ENCODE assay signal across 8 cellular contexts in genomic region chr3:122794779-122795673, GRCh38. TPM values are rescaled to one million over a fixed set of nuclear protein-coding genes. Genes with fewer than 3 reads are reported as not detected.
DNase-seq lines count a peak whose midpoint lies in the region; ATAC-seq and TF ChIP-seq lines count a peak whose summit lies in the region.

A gene with protein sequence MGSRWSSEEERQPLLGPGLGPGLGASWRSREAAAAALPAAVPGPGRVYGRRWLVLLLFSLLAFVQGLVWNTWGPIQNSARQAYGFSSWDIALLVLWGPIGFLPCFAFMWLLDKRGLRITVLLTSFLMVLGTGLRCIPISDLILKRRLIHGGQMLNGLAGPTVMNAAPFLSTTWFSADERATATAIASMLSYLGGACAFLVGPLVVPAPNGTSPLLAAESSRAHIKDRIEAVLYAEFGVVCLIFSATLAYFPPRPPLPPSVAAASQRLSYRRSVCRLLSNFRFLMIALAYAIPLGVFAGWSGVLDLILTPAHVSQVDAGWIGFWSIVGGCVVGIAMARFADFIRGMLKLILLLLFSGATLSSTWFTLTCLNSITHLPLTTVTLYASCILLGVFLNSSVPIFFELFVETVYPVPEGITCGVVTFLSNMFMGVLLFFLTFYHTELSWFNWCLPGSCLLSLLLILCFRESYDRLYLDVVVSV (plus strand): TSS chr3:122795069. CDS start chr3:122795193, 124 bp downstream.

- H3K4me3 ChIP-seq in BE2C (ENCODE audit: low read depth, low read length) (peak within 1 kb of the TSS; percentile 69), epithelial cell of esophagus (ENCODE audit: low read length) (peak within 1 kb of the TSS; percentile 85), muscle layer of duodenum (ENCODE audit: low read depth in 1 of 2, low read length in 2 of 2) (peak within 1 kb of the TSS; percentile 82 to 86)

- DNase-seq in BE2C (peak; percentile 86), HPDE6-E6E7 (ENCODE audit: extremely low spot score) (peak; percentile 84), epithelial cell of esophagus (ENCODE audit: low read depth) (peak; percentile 77), kidney glomerular epithelial cell (lab: John Stamatoyannopoulos, UW) (no peak)
- peak; percentile 61 for DNase-seq in activated CD8-positive, alpha-beta T cell treated with anti-CD3 and anti-CD28 coated beads, Interleukin-2, amount 10 ng/mL, durations not matched to agents 7 days and 5 days
- DNase-seq in stimulated activated CD8-positive, alpha-beta memory T cell treated with anti-CD3 and anti-CD28 coated beads, Interleukin-7, amount 100 ng/mL, for 48 hours (ENCODE audit: extremely low read depth in 1 of 2, low read depth in 1 of 2), result peak; percentile 53 to 66

- peak within 1 kb of the TSS; percentile 84 for H3K4me3 Mint-ChIP-seq in activated CD8-positive, alpha-beta T cell treated with anti-CD3 and anti-CD28 coated beads, Interleukin-2, amount 10 ng/mL, durations not matched to agents 7 days and 5 days

- H3K4me1 Mint-ChIP-seq in activated CD8-positive, alpha-beta T cell treated with anti-CD3 and anti-CD28 coated beads, Interleukin-2, amount 10 ng/mL, durations not matched to agents 7 days and 5 days (ENCODE audit: low read depth), result peaks cover 28% of the 10 kb centered on the region

- POLR2A ChIA-PET in activated CD8-positive, alpha-beta T cell treated with anti-CD3 and anti-CD28 coated beads, Interleukin-2, amount 10 ng/mL, durations not matched to agents 7 days and 5 days (lab: Charles Lee), result no interaction called here

- H3K27ac Mint-ChIP-seq in activated CD8-positive, alpha-beta T cell treated with anti-CD3 and anti-CD28 coated beads, Interleukin-2, amount 10 ng/mL, durations not matched to agents 7 days and 5 days, result peak within 1 kb of the TSS; percentile 71

- H3K4me1 ChIP-seq in BE2C (no peaks in the 10 kb centered on the region; the same call in 1 of the 2 replicates), muscle layer of duodenum (ENCODE audit: control insufficient read depth in 1 of 2, insufficient read depth in 2 of 2, low read length in 2 of 2) (peaks cover 4 to 21% of the 10 kb centered on the region in 2 donors)

- peak; percentile 79 for ATAC-seq in GM19463 (IDR thresholded peaks at IDR 0.05; ENCODE audit: unreplicated experiment)
- peak; percentile 73 for ATAC-seq in activated CD8-positive, alpha-beta T cell treated with anti-CD3 and anti-CD28 coated beads, Interleukin-2, amount 10 ng/mL, durations not matched to agents 7 days and 5 days

- CTCF ChIA-PET in activated CD8-positive, alpha-beta T cell treated with anti-CD3 and anti-CD28 coated beads, Interleukin-2, amount 10 ng/mL, durations not matched to agents 7 days and 5 days (lab: Charles Lee), result no interaction called here

- H3K36me3 ChIP-seq in BE2C (no peaks in the 10 kb centered on the region), muscle layer of duodenum (ENCODE audit: control insufficient read depth in 1 of 2, insufficient read depth in 2 of 2, low read length in 2 of 2) (no peaks in the 10 kb centered on the region)

- H3K9me3 ChIP-seq in BE2C (no peaks in the 10 kb centered on the region), muscle layer of duodenum (ENCODE audit: control insufficient read depth in 1 of 2, low read length in 2 of 2) (no peaks in the 10 kb centered on the region)

- H3K36me3 Mint-ChIP-seq in activated CD8-positive, alpha-beta T cell treated with anti-CD3 and anti-CD28 coated beads, Interleukin-2, amount 10 ng/mL, durations not matched to agents 7 days and 5 days (ENCODE audit: low read depth), result no peaks in the 10 kb centered on the region

- H3K27me3 ChIP-seq in BE2C (no peaks in the 10 kb centered on the region), muscle layer of duodenum (ENCODE audit: low read depth, low read length) (no peaks in the 10 kb centered on the region)

- H3K27ac ChIP-seq in muscle layer of duodenum (ENCODE audit: low read length), result peak within 1 kb of the TSS; percentile 94

- no peaks in the 10 kb centered on the region for H3K27me3 Mint-ChIP-seq in activated CD8-positive, alpha-beta T cell treated with anti-CD3 and anti-CD28 coated beads, Interleukin-2, amount 10 ng/mL, durations not matched to agents 7 days and 5 days (ENCODE audit: low read depth)

- no peaks in the 10 kb centered on the region for H3K9me3 Mint-ChIP-seq in activated CD8-positive, alpha-beta T cell treated with anti-CD3 and anti-CD28 coated beads, Interleukin-2, amount 10 ng/mL, durations not matched to agents 7 days and 5 days (ENCODE audit: insufficient read depth)

- no peak for TF ChIP-seq CTCF in BE2C (IDR thresholded peaks at IDR 0.05; ENCODE audit: low read depth, low read length)
- TF ChIP-seq CTCF in epithelial cell of esophagus (IDR thresholded peaks at IDR 0.05; ENCODE audit: insufficient read depth, low read depth, low read length, missing control alignments), result no peak

RNA-seq across cellular contexts. Expression of the gene that starts here (rescaled TPM):
- polyA plus RNA-seq in BE2C (2012; ENCODE audit: insufficient read depth, insufficient read length, low read depth), result 2.9 TPM
- 1 to 10 TPM; 1.3 to 1.5 TPM for total RNA-seq in activated CD8-positive, alpha-beta T cell treated with anti-CD3 and anti-CD28 coated beads, Interleukin-2, amount 10 ng/mL, durations not matched to agents 7 days and 5 days
